1 cellular context compared by ENCODE assay signal in the genomic region with DNA sequence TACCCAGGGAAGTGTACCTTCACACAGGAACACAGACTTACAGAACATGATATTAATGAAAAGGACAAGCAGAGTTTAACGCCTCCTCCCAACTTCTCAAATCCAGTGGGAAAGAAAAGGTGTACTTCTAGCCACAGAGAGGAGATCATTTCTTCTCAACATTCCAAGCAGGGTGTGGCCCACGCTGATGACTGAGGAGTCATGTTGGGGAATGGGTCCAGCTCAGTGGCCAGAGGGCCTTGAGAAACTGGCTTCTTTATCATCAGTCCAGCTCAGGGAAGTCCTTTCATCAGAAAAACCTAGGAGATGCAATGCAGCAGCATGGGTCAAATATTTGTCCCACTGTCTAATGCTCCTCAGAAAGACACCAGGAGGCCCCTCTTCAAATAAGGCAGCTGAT.
TF ChIP-seq lines count a peak whose summit lies in the region.

No MANE protein-coding gene starts in this region.

TF ChIP-seq in GM23338, 12 proteins besides CTCF, POLR2A, EP300 and RAD21 (continued from another document):
- TF ChIP-seq, protein P1, sequence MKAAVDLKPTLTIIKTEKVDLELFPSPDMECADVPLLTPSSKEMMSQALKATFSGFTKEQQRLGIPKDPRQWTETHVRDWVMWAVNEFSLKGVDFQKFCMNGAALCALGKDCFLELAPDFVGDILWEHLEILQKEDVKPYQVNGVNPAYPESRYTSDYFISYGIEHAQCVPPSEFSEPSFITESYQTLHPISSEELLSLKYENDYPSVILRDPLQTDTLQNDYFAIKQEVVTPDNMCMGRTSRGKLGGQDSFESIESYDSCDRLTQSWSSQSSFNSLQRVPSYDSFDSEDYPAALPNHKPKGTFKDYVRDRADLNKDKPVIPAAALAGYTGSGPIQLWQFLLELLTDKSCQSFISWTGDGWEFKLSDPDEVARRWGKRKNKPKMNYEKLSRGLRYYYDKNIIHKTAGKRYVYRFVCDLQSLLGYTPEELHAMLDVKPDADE (IDR thresholded peaks at IDR 0.05), result no peak
- TF ChIP-seq EZH2phosphoT487 (IDR thresholded peaks at IDR 0.05; ENCODE audit: unreplicated experiment), result no peak
TF ChIP-seq in GM23338: peak in this region for 0.
